1 cellular context compared by ENCODE assay signal in the genomic region with DNA sequence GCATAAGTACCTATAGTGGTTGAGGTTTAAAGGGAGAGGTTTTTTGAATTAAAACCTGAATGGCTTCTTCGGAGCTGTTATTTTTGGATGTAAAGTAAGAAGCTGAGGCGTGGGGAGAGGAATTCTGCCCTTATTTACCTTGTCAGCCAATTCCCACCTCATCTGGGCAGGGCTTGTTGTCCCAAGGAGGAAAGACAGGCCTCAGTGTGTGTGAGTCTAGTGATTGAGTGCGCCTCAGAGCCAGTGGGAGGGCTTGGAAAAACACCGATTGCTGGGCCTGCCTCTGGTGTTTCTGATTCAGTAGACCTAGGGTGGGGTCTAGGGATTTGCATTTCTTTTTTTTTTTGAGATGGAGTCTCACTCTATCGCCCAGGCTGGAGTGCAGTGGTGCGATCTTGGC.
TF ChIP-seq lines count a peak whose summit lies in the region.

No MANE protein-coding gene starts in this region.

TF ChIP-seq in GM12891, 5 proteins besides CTCF, POLR2A, EP300 and RAD21:
- no peak for TF ChIP-seq POU2F2 (IDR thresholded peaks at IDR 0.05; ENCODE audit: low read depth, low read length)
- TF ChIP-seq PAX5 (IDR thresholded peaks at IDR 0.05; ENCODE audit: insufficient read depth, low read length, severe bottlenecking) = no peak
- no peak for TF ChIP-seq POLR2AphosphoS5 (IDR thresholded peaks at IDR 0.05; ENCODE audit: low read depth, low read length)
- TF ChIP-seq TAF1 (IDR thresholded peaks at IDR 0.05; ENCODE audit: low read depth, low read length) = no peak
- no peak for TF ChIP-seq SPI1 (IDR thresholded peaks at IDR 0.05; ENCODE audit: low read depth, low read length)
TF ChIP-seq in GM12891: peak in this region for 0.
